ENCODE assay signal across 9 cellular contexts in the genomic region with DNA sequence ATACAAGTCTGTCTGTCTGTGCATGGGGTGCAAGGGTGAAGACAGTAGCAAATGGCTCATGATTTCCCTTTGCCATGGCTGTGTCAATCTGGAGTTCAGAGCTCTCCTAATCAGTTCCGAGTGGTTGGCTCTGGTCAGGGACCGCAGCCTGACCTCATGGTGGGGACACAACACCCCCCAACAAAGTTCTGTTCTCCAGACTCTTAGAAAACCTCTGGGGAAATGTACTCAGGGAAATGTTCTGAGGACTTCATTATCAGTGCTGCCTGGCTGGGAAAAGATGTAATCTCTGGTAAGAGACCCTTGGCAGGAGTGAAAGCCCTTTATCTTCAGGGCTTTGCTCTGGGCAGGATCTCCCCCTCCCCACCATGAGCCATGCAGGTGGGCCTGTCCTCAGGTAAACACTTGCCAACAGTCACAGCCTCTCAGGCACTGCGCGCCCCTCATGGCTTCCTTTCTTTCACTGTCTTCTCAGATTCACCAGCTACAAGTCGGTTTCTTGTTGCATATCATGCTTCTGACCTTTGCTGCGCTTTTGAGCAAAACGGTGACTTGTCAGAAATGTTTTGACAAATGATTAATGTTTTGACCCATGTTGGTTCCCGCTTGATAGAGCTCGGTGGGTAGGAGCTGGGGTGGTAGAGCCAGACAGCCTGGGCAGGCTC.
DNase-seq lines count a peak whose midpoint lies in the region; ATAC-seq and TF ChIP-seq lines count a peak whose summit lies in the region.
"Had no signal": no experiment of that assay in that cellular context is flagged by ENCODE, and none has a peak within 500 bp of the region (broad histone marks: within the 10 kb centered on the region; RNA-seq: fewer than 3 reads in every experiment).

No MANE protein-coding gene starts in this region.

- no peak for DNase-seq in activated T-helper 1 cell treated with anti-CD3 and anti-CD28 coated beads, Interleukin-12 subunit alpha, Interleukin-12 subunit beta, Interleukin-2, Interleukin-4 antibody, amounts not matched to agents 30 ng/mL and 10 ng/mL and 1 ng/mL, durations not matched to agents 14 hours and 24 hours and 36 hours (ENCODE audit: low spot score)
- peak; percentile 45 for DNase-seq in stimulated activated CD4-positive, alpha-beta T cell treated with anti-CD3 and anti-CD28 coated beads, Interleukin-1b, Interleukin-23, amount 100 ng/mL, for 48 hours
- no peak for DNase-seq in DMS53 (lab: John Stamatoyannopoulos, UW)
- no peak for DNase-seq in foreskin melanocyte
- no peak for DNase-seq in iPS-NIHi7 (ENCODE audit: extremely low spot score)
- no peak for DNase-seq in Calu3
- DNase-seq: heart right ventricle had no signal

- intact Hi-C loops in activated T-helper 1 cell treated with anti-CD3 and anti-CD28 coated beads, Interleukin-12 subunit alpha, Interleukin-12 subunit beta, Interleukin-2, Interleukin-4 antibody, amounts not matched to agents 30 ng/mL and 10 ng/mL and 1 ng/mL, durations not matched to agents 14 hours and 24 hours and 36 hours (cut with micrococcal nuclease), result loop anchor here (1.0 to 5.0 kb wide), 10 partner anchors 12 to 243 kb away; a partner anchor contains a TSS
- intact Hi-C loops in Calu3 (cut with micrococcal nuclease; ENCODE audit: unreplicated experiment), result no loop called here

- TF ChIP-seq POLR2A in GM18951 (IDR thresholded peaks at IDR 0.05; ENCODE audit: extremely low read depth, insufficient read depth, insufficient read length), result peak; percentile 14

- peak overlapping the region; percentile 97 for H3K27ac Mint-ChIP-seq in activated T-helper 1 cell treated with anti-CD3 and anti-CD28 coated beads, Interleukin-12 subunit alpha, Interleukin-12 subunit beta, Interleukin-2, Interleukin-4 antibody, amounts not matched to agents 30 ng/mL and 10 ng/mL and 1 ng/mL, durations not matched to agents 14 hours and 24 hours and 36 hours
- no peak overlapping the region for H3K27ac Mint-ChIP-seq in Calu3 (ENCODE audit: unreplicated experiment)

- CTCF ChIA-PET in Calu3 (lab: Charles Lee), result no interaction called here

- no peaks in the 10 kb centered on the region for H3K27me3 Mint-ChIP-seq in activated T-helper 1 cell treated with anti-CD3 and anti-CD28 coated beads, Interleukin-12 subunit alpha, Interleukin-12 subunit beta, Interleukin-2, Interleukin-4 antibody, amounts not matched to agents 30 ng/mL and 10 ng/mL and 1 ng/mL, durations not matched to agents 14 hours and 24 hours and 36 hours (ENCODE audit: insufficient read depth)
- H3K27me3 Mint-ChIP-seq in Calu3 (ENCODE audit: unreplicated experiment), result no peaks in the 10 kb centered on the region

- H3K4me3 Mint-ChIP-seq in activated T-helper 1 cell treated with anti-CD3 and anti-CD28 coated beads, Interleukin-12 subunit alpha, Interleukin-12 subunit beta, Interleukin-2, Interleukin-4 antibody, amounts not matched to agents 30 ng/mL and 10 ng/mL and 1 ng/mL, durations not matched to agents 14 hours and 24 hours and 36 hours, result peak overlapping the region; percentile 85
- no peak overlapping the region for H3K4me3 Mint-ChIP-seq in Calu3 (ENCODE audit: low read depth, unreplicated experiment)

- in situ Hi-C loops in GM18951 (cut with MboI; ENCODE audit: low sequenced_read_pairs, unreplicated experiment), result no loop called here

- ATAC-seq in HG03280 (IDR thresholded peaks at IDR 0.05; ENCODE audit: unreplicated experiment), result peak; percentile 11

- no TSS peak for BruUV-seq in Calu3 (replicated peaks; lab: Mats Ljungman, UMichigan)

- H3K9me3 Mint-ChIP-seq in activated T-helper 1 cell treated with anti-CD3 and anti-CD28 coated beads, Interleukin-12 subunit alpha, Interleukin-12 subunit beta, Interleukin-2, Interleukin-4 antibody, amounts not matched to agents 30 ng/mL and 10 ng/mL and 1 ng/mL, durations not matched to agents 14 hours and 24 hours and 36 hours, result no peaks in the 10 kb centered on the region
- H3K9me3 Mint-ChIP-seq in Calu3 (ENCODE audit: low read depth, unreplicated experiment), result no peaks in the 10 kb centered on the region

- H3K36me3 Mint-ChIP-seq in activated T-helper 1 cell treated with anti-CD3 and anti-CD28 coated beads, Interleukin-12 subunit alpha, Interleukin-12 subunit beta, Interleukin-2, Interleukin-4 antibody, amounts not matched to agents 30 ng/mL and 10 ng/mL and 1 ng/mL, durations not matched to agents 14 hours and 24 hours and 36 hours (ENCODE audit: low read depth), result peaks cover 42% of the 10 kb centered on the region
- no peaks in the 10 kb centered on the region for H3K36me3 Mint-ChIP-seq in Calu3 (ENCODE audit: insufficient read depth, unreplicated experiment)

- peaks cover 59% of the 10 kb centered on the region for H3K4me1 Mint-ChIP-seq in activated T-helper 1 cell treated with anti-CD3 and anti-CD28 coated beads, Interleukin-12 subunit alpha, Interleukin-12 subunit beta, Interleukin-2, Interleukin-4 antibody, amounts not matched to agents 30 ng/mL and 10 ng/mL and 1 ng/mL, durations not matched to agents 14 hours and 24 hours and 36 hours (ENCODE audit: low read depth)
- no peaks in the 10 kb centered on the region for H3K4me1 Mint-ChIP-seq in Calu3 (ENCODE audit: low read depth, unreplicated experiment)

- no peak for TF ChIP-seq CTCF in Calu3 (IDR thresholded peaks at IDR 0.05; ENCODE audit: unreplicated experiment)
